In genomic region chr2:128635361-128635900, GRCh38 we compare ENCODE assay signal across 19 cellular contexts.
DNase-seq lines count a peak whose midpoint lies in the region; ATAC-seq and TF ChIP-seq lines count a peak whose summit lies in the region.
"Had no signal": no experiment of that assay in that cellular context is flagged by ENCODE, and none has a peak within 500 bp of the region (broad histone marks: within the 10 kb centered on the region; RNA-seq: fewer than 3 reads in every experiment).

No MANE protein-coding gene starts in this region.

- H3K9ac ChIP-seq in mammary epithelial cell (ENCODE audit: insufficient read depth, low read length) (no peak overlapping the region), adipocyte (ENCODE audit: low read length) (no peak overlapping the region)
- H3K9ac ChIP-seq: parathyroid adenoma had no signal

- no peaks in the 10 kb centered on the region for H3K79me2 ChIP-seq in mammary epithelial cell (ENCODE audit: insufficient read depth, low read length)
- H3K79me2 ChIP-seq: parathyroid adenoma had no signal

- H3K4me3 Mint-ChIP-seq in MCF 10A (ENCODE audit: unreplicated experiment), result no peak overlapping the region
- H3K4me3 Mint-ChIP-seq: activated naive CD8-positive, alpha-beta T cell treated with anti-CD3 and anti-CD28 coated beads for 36 hours; activated T-cell treated with anti-CD3 and anti-CD28 coated beads, Interleukin-2, amount 50 U/mL, for 4 hours; CD8-positive, alpha-beta memory T cell; stimulated activated naive B cell treated with anti-CD40 and anti-IgM and Interleukin-4, amounts not matched to agents 10 μg/mL and 1 μg/mL and 100 μg/mL, for 72 hours had no signal

- dilution Hi-C loops in mammary epithelial cell (cut with HindIII; ENCODE audit: low sequenced_read_pairs), result no loop called here

- H3K9me3 ChIP-seq in mammary epithelial cell (replicated peaks; ENCODE audit: insufficient read depth, low read length) (no peaks in the 10 kb centered on the region), adipocyte (ENCODE audit: control insufficient read depth, low read length) (no peaks in the 10 kb centered on the region), left lung (no peaks in the 10 kb centered on the region), tibial nerve (no peaks in the 10 kb centered on the region)
- H3K9me3 ChIP-seq: vagina had no signal

- TF ChIP-seq POLR2A in tibial nerve (IDR thresholded peaks at IDR 0.05), result no peak

- H3K4me3 ChIP-seq in mammary epithelial cell (replicated peaks in 1 of 3; ENCODE audit: insufficient read depth in 1 of 3, low read depth in 2 of 3, low read length in 3 of 3), result no peak overlapping the region
- H3K4me3 ChIP-seq in adipocyte (ENCODE audit: low read length), result no peak overlapping the region
- no peak overlapping the region for H3K4me3 ChIP-seq in left lung
- no peak overlapping the region for H3K4me3 ChIP-seq in tibial nerve
- H3K4me3 ChIP-seq: cardiac muscle cell, GM12878, vagina had no signal

- H3K4me1 ChIP-seq in mammary epithelial cell (ENCODE audit: insufficient read depth, low read length), result no peaks in the 10 kb centered on the region
- H3K4me1 ChIP-seq in adipocyte (ENCODE audit: control insufficient read depth, insufficient read depth, low read length), result peaks cover 9% of the 10 kb centered on the region
- H3K4me1 ChIP-seq in left lung, result peaks cover 0 to 4% of the 10 kb centered on the region in 2 donors
- H3K4me1 ChIP-seq in tibial nerve, result peaks cover 0 to 28% (median 2%) of the 10 kb centered on the region in 4 donors
- H3K4me1 ChIP-seq: parathyroid adenoma, vagina had no signal

- WGBS in mammary epithelial cell (ENCODE audit: low coverage, missing lambda C conversion rate), result 68% methylated on average over 7 of the region's 8 CpGs
- 73 to 80% methylated on average over 8 of the region's 8 CpGs for WGBS in tibial nerve, 2 donors

- H3K36me3 Mint-ChIP-seq in MCF 10A (ENCODE audit: insufficient read depth, unreplicated experiment), result no peaks in the 10 kb centered on the region
- H3K36me3 Mint-ChIP-seq: activated naive CD8-positive, alpha-beta T cell treated with anti-CD3 and anti-CD28 coated beads for 36 hours; CD8-positive, alpha-beta memory T cell; stimulated activated naive B cell treated with anti-CD40 and anti-IgM and Interleukin-4, amounts not matched to agents 10 μg/mL and 1 μg/mL and 100 μg/mL, for 72 hours had no signal

- H3K4me2 ChIP-seq in mammary epithelial cell (ENCODE audit: insufficient read depth, low read depth, low read length), result no peak overlapping the region

- no peaks in the 10 kb centered on the region for H3K27me3 ChIP-seq in mammary epithelial cell (ENCODE audit: insufficient read depth, low read length)
- H3K27me3 ChIP-seq in adipocyte (replicated peaks; ENCODE audit: control insufficient read depth, insufficient read depth, low read length), result no peaks in the 10 kb centered on the region
- no peaks in the 10 kb centered on the region for H3K27me3 ChIP-seq in left lung
- no peaks in the 10 kb centered on the region for H3K27me3 ChIP-seq in tibial nerve
- H3K27me3 ChIP-seq: vagina had no signal

- peak; percentile 87 for ATAC-seq in left lung
- ATAC-seq: activated T-cell treated with anti-CD3 and anti-CD28 coated beads, Interleukin-2, amount 50 U/mL, for 4 hours; GM12878; stimulated activated naive B cell treated with anti-CD40 and anti-IgM and Interleukin-4, amounts not matched to agents 10 μg/mL and 1 μg/mL and 100 μg/mL, for 72 hours had no signal

- POLR2A ChIA-PET in MCF 10A (lab: Yijun Ruan, JAX), result no interaction called here

- no peak overlapping the region for H3K27ac ChIP-seq in mammary epithelial cell (ENCODE audit: insufficient read depth, low read depth, low read length)
- H3K27ac ChIP-seq in left lung, result no peak overlapping the region
- no peak overlapping the region for H3K27ac ChIP-seq in tibial nerve
- H3K27ac ChIP-seq: cardiac muscle cell, parathyroid adenoma, vagina had no signal

- H2AFZ ChIP-seq in mammary epithelial cell (ENCODE audit: low read depth, low read length), result no peak overlapping the region
- H2AFZ ChIP-seq: parathyroid adenoma had no signal

- CTCF ChIA-PET in MCF 10A (lab: Yijun Ruan, JAX), result interaction anchor here (0.6 kb wide), 1 partner anchor 11 kb away, joined by 3 read pairs; no protein-coding TSS in a partner anchor
- CTCF ChIA-PET in mammary epithelial cell (lab: Charles Lee; ENCODE audit: low non-redundant PET), result no interaction called here

- peaks cover 11% of the 10 kb centered on the region for H3K27me3 Mint-ChIP-seq in MCF 10A (ENCODE audit: insufficient read depth, unreplicated experiment)
- H3K27me3 Mint-ChIP-seq: activated naive CD8-positive, alpha-beta T cell treated with anti-CD3 and anti-CD28 coated beads for 36 hours; stimulated activated naive B cell treated with anti-CD40 and anti-IgM and Interleukin-4, amounts not matched to agents 10 μg/mL and 1 μg/mL and 100 μg/mL, for 72 hours had no signal

- peak; percentile 33 for DNase-seq in MCF 10A (ENCODE audit: unreplicated experiment)
- no peak for DNase-seq in mammary epithelial cell
- peak; percentile 19 for DNase-seq in adipocyte (ENCODE audit: low read depth)
- peak in 1 of 2 donors; percentile 33 for DNase-seq in left lung
- peak; percentile 40 for DNase-seq in ureter (ENCODE audit: low spot score)
- no peak for DNase-seq in tibial nerve (ENCODE audit: low spot score in 2 of 2)
- DNase-seq in NCI-H1105 treated with DMSO at 0.1 percent for 48 hours (lab: John Stamatoyannopoulos, UW), result no peak
- no peak for DNase-seq in GOT3 (lab: John Stamatoyannopoulos, UW)
- DNase-seq: activated naive CD8-positive, alpha-beta T cell treated with anti-CD3 and anti-CD28 coated beads for 36 hours; activated T-cell treated with anti-CD3 and anti-CD28 coated beads, Interleukin-2, amount 50 U/mL, for 4 hours; CD8-positive, alpha-beta memory T cell; effector CD8-positive, alpha-beta T cell; NCI-H146; SHP77; stimulated activated naive B cell treated with anti-CD40 and anti-IgM and Interleukin-4, amounts not matched to agents 10 μg/mL and 1 μg/mL and 100 μg/mL, for 72 hours had no signal

- no peak overlapping the region for H3K27ac Mint-ChIP-seq in MCF 10A (ENCODE audit: low read depth, unreplicated experiment)
- H3K27ac Mint-ChIP-seq: activated naive CD8-positive, alpha-beta T cell treated with anti-CD3 and anti-CD28 coated beads for 36 hours; CD8-positive, alpha-beta memory T cell; stimulated activated naive B cell treated with anti-CD40 and anti-IgM and Interleukin-4, amounts not matched to agents 10 μg/mL and 1 μg/mL and 100 μg/mL, for 72 hours had no signal

- H3K4me1 Mint-ChIP-seq in MCF 10A (ENCODE audit: insufficient read depth, unreplicated experiment), result no peaks in the 10 kb centered on the region
- H3K4me1 Mint-ChIP-seq: activated naive CD8-positive, alpha-beta T cell treated with anti-CD3 and anti-CD28 coated beads for 36 hours; CD8-positive, alpha-beta memory T cell had no signal

- BruUV-seq in MCF 10A (replicated peaks; lab: Mats Ljungman, UMichigan) (no TSS peak), mammary epithelial cell (replicated peaks; lab: Mats Ljungman, UMichigan) (no TSS peak)

- in situ Hi-C loops in mammary epithelial cell (cut with MboI; ENCODE audit: low sequenced_read_pairs in 2 of 2), result no loop called here

- H3K9me3 Mint-ChIP-seq in MCF 10A (ENCODE audit: unreplicated experiment), result no peaks in the 10 kb centered on the region
- H3K9me3 Mint-ChIP-seq: activated naive CD8-positive, alpha-beta T cell treated with anti-CD3 and anti-CD28 coated beads for 36 hours; activated T-cell treated with anti-CD3 and anti-CD28 coated beads, Interleukin-2, amount 50 U/mL, for 4 hours; CD8-positive, alpha-beta memory T cell; stimulated activated naive B cell treated with anti-CD40 and anti-IgM and Interleukin-4, amounts not matched to agents 10 μg/mL and 1 μg/mL and 100 μg/mL, for 72 hours had no signal

- H4K20me1 ChIP-seq in mammary epithelial cell (ENCODE audit: insufficient read depth, low read length), result no peaks in the 10 kb centered on the region

- no peak for TF ChIP-seq CTCF in MCF 10A (IDR thresholded peaks at IDR 0.05; ENCODE audit: unreplicated experiment)
- no peak for TF ChIP-seq CTCF in mammary epithelial cell (conservative IDR thresholded peaks at IDR 0.05 in 1 of 2, IDR thresholded peaks at IDR 0.05 in 1 of 2; ENCODE audit: extremely low read depth in 1 of 2, insufficient read depth in 1 of 2, low read depth in 1 of 2, low read length in 2 of 2)
- TF ChIP-seq CTCF in left lung (IDR thresholded peaks at IDR 0.05), result no peak
- TF ChIP-seq CTCF in tibial nerve (IDR thresholded peaks at IDR 0.05), result no peak

- intact Hi-C loops in MCF 10A (cut with micrococcal nuclease), result no loop called here
- intact Hi-C loops in mammary epithelial cell (cut with micrococcal nuclease), result no loop called here
- intact Hi-C loops in left lung (cut with DNase I), result no loop called here

- no peaks in the 10 kb centered on the region for H3K36me3 ChIP-seq in mammary epithelial cell (ENCODE audit: insufficient read depth, low read length)
- no peaks in the 10 kb centered on the region for H3K36me3 ChIP-seq in adipocyte (ENCODE audit: control insufficient read depth, insufficient read depth, low read length, severe bottlenecking)
- H3K36me3 ChIP-seq in left lung, result no peaks in the 10 kb centered on the region
- no peaks in the 10 kb centered on the region for H3K36me3 ChIP-seq in tibial nerve
- H3K36me3 ChIP-seq: cardiac muscle cell, vagina had no signal

- no peak for TF ChIP-seq EP300 in tibial nerve (IDR thresholded peaks at IDR 0.05)

Comparison
In these comparisons a context has a peak if more than half of its experiments do, and no peak if none do; other contexts are left out.
1. DNase-seq: peak in MCF 10A (single experiment), adipocyte (single experiment) and ureter (single experiment); none in mammary epithelial cell (single experiment), tibial nerve (0 of 2), NCI-H1105 treated with DMSO at 0.1 percent for 48 hours (single experiment) and GOT3 (single experiment).